ENCODE assay signal across 1 cellular context in the genomic region with DNA sequence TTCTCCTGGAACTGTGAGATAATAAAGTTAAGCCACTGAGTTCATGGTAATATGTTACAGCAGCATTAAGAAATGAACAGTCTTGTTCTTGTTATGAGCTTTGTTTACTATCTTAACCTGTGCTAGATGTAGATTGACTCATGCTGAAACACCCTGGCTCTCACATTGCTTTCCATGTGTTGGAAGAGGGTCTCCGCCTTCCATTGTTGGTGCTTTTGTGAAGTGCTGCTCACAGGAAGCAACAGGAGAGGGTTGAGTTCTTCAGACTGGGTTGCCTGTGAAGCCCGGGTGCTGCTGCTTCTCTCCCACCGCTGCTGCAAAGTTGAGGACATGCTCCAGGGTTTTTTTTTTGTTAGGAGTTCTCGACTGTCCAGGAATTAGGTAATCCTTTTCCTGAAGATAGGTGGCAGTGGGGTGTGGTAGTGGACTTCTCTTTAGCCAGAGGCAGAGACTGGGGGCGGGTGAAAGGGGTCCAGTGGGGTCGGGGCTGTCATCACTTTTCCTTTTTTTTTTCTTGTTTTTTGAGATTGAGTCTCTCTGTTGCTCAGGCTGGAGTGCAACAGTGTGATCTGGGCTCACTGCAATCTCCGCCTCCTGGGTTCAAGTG.
TF ChIP-seq lines count a peak whose summit lies in the region.

No MANE protein-coding gene starts in this region.

TF ChIP-seq in K562, 482 proteins besides CTCF, POLR2A, EP300 and RAD21 (continued from another document):
- TF ChIP-seq, protein P1, sequence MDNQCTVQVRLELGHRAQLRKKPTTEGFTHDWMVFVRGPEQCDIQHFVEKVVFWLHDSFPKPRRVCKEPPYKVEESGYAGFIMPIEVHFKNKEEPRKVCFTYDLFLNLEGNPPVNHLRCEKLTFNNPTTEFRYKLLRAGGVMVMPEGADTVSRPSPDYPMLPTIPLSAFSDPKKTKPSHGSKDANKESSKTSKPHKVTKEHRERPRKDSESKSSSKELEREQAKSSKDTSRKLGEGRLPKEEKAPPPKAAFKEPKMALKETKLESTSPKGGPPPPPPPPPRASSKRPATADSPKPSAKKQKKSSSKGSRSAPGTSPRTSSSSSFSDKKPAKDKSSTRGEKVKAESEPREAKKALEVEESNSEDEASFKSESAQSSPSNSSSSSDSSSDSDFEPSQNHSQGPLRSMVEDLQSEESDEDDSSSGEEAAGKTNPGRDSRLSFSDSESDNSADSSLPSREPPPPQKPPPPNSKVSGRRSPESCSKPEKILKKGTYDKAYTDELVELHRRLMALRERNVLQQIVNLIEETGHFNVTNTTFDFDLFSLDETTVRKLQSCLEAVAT (IDR thresholded peaks at IDR 0.05) = 0 out of 4 replicates have a peak, but pooled peaks of 1 of the 2 experiments have one; percentile 17
- TF ChIP-seq, protein P2, sequence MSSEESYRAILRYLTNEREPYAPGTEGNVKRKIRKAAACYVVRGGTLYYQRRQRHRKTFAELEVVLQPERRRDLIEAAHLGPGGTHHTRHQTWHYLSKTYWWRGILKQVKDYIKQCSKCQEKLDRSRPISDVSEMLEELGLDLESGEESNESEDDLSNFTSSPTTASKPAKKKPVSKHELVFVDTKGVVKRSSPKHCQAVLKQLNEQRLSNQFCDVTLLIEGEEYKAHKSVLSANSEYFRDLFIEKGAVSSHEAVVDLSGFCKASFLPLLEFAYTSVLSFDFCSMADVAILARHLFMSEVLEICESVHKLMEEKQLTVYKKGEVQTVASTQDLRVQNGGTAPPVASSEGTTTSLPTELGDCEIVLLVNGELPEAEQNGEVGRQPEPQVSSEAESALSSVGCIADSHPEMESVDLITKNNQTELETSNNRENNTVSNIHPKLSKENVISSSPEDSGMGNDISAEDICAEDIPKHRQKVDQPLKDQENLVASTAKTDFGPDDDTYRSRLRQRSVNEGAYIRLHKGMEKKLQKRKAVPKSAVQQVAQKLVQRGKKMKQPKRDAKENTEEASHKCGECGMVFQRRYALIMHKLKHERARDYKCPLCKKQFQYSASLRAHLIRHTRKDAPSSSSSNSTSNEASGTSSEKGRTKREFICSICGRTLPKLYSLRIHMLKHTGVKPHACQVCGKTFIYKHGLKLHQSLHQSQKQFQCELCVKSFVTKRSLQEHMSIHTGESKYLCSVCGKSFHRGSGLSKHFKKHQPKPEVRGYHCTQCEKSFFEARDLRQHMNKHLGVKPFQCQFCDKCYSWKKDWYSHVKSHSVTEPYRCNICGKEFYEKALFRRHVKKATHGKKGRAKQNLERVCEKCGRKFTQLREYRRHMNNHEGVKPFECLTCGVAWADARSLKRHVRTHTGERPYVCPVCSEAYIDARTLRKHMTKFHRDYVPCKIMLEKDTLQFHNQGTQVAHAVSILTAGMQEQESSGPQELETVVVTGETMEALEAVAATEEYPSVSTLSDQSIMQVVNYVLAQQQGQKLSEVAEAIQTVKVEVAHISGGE (CRISPR knock-in tag; IDR thresholded peaks at IDR 0.05) = no peak
- TF ChIP-seq DPF2 (IDR thresholded peaks at IDR 0.05) (0 out of 2 replicates have a peak, but pooled peaks have one; percentile 20), ZNF507 (tag; conservative IDR thresholded peaks at IDR 0.05) (no peak), SMARCE1 (IDR thresholded peaks at IDR 0.05) (0 out of 2 replicates have a peak, but pooled peaks have one; percentile 21), ZNF12 (CRISPR knock-in tag; IDR thresholded peaks at IDR 0.05) (no peak), PHB (CRISPR knock-in tag; IDR thresholded peaks at IDR 0.05) (no peak), ZFP1 (CRISPR knock-in tag; IDR thresholded peaks at IDR 0.05) (no peak), L3MBTL2 (IDR thresholded peaks at IDR 0.05) (0 out of 2 replicates have a peak, but pooled peaks have one; percentile 35), PHF21A (IDR thresholded peaks at IDR 0.05; ENCODE audit: borderline replicate concordance, low read depth) (no peak), TBP (optimal IDR thresholded peaks at IDR 0.05; ENCODE audit: low read depth, low read length) (no peak), HIVEP1 (CRISPR knock-in tag; IDR thresholded peaks at IDR 0.05) (no peak), TBL1XR1 (IDR thresholded peaks at IDR 0.05; ENCODE audit: low read length in 2 of 2) (no peak), RCOR1 (IDR thresholded peaks at IDR 0.05; ENCODE audit: borderline replicate concordance in 1 of 2, low read depth in 2 of 2, low read length in 2 of 2) (no peak), CEBPB (tag; IDR thresholded peaks at IDR 0.05) (no peak), ETV1 (tag; conservative IDR thresholded peaks at IDR 0.05; ENCODE audit: low read depth) (no peak)
- TF ChIP-seq, protein P3, sequence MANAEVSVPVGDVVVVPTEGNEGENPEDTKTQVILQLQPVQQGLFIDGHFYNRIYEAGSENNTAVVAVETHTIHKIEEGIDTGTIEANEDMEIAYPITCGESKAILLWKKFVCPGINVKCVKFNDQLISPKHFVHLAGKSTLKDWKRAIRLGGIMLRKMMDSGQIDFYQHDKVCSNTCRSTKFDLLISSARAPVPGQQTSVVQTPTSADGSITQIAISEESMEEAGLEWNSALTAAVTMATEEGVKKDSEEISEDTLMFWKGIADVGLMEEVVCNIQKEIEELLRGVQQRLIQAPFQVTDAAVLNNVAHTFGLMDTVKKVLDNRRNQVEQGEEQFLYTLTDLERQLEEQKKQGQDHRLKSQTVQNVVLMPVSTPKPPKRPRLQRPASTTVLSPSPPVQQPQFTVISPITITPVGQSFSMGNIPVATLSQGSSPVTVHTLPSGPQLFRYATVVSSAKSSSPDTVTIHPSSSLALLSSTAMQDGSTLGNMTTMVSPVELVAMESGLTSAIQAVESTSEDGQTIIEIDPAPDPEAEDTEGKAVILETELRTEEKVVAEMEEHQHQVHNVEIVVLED (CRISPR knock-in tag; IDR thresholded peaks at IDR 0.05) = no peak
- TF ChIP-seq, protein P4, sequence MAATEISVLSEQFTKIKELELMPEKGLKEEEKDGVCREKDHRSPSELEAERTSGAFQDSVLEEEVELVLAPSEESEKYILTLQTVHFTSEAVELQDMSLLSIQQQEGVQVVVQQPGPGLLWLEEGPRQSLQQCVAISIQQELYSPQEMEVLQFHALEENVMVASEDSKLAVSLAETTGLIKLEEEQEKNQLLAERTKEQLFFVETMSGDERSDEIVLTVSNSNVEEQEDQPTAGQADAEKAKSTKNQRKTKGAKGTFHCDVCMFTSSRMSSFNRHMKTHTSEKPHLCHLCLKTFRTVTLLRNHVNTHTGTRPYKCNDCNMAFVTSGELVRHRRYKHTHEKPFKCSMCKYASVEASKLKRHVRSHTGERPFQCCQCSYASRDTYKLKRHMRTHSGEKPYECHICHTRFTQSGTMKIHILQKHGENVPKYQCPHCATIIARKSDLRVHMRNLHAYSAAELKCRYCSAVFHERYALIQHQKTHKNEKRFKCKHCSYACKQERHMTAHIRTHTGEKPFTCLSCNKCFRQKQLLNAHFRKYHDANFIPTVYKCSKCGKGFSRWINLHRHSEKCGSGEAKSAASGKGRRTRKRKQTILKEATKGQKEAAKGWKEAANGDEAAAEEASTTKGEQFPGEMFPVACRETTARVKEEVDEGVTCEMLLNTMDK (IDR thresholded peaks at IDR 0.05; ENCODE audit: borderline replicate concordance, insufficient read depth, low read depth, low read length, poor library complexity, severe bottlenecking) = no peak
- TF ChIP-seq, protein P5, sequence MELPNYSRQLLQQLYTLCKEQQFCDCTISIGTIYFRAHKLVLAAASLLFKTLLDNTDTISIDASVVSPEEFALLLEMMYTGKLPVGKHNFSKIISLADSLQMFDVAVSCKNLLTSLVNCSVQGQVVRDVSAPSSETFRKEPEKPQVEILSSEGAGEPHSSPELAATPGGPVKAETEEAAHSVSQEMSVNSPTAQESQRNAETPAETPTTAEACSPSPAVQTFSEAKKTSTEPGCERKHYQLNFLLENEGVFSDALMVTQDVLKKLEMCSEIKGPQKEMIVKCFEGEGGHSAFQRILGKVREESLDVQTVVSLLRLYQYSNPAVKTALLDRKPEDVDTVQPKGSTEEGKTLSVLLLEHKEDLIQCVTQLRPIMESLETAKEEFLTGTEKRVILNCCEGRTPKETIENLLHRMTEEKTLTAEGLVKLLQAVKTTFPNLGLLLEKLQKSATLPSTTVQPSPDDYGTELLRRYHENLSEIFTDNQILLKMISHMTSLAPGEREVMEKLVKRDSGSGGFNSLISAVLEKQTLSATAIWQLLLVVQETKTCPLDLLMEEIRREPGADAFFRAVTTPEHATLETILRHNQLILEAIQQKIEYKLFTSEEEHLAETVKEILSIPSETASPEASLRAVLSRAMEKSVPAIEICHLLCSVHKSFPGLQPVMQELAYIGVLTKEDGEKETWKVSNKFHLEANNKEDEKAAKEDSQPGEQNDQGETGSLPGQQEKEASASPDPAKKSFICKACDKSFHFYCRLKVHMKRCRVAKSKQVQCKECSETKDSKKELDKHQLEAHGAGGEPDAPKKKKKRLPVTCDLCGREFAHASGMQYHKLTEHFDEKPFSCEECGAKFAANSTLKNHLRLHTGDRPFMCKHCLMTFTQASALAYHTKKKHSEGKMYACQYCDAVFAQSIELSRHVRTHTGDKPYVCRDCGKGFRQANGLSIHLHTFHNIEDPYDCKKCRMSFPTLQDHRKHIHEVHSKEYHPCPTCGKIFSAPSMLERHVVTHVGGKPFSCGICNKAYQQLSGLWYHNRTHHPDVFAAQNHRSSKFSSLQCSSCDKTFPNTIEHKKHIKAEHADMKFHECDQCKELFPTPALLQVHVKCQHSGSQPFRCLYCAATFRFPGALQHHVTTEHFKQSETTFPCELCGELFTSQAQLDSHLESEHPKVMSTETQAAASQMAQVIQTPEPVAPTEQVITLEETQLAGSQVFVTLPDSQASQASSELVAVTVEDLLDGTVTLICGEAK (IDR thresholded peaks at IDR 0.05) = 0 out of 2 replicates have a peak, but pooled peaks have one; percentile 13
- TF ChIP-seq, protein P5 (CRISPR knock-in tag; IDR thresholded peaks at IDR 0.05) = no peak
